ENCODE assay signal across 26 cellular contexts in genomic region chr2:30060562-30060961, GRCh38.
"Had no signal": no experiment of that assay in that cellular context is flagged by ENCODE, and none has a peak within 500 bp of the region (broad histone marks: within the 10 kb centered on the region; RNA-seq: fewer than 3 reads in every experiment).

No MANE protein-coding gene starts in this region.

- H3K4me1 ChIP-seq: neural progenitor cell, parathyroid adenoma, psoas muscle, spleen, suprapubic skin, tibial artery, upper lobe of right lung had no signal

- FAIRE-seq: small intestine had no signal

- H3K4me1 Mint-ChIP-seq: naive B cell; natural killer cell; nephron progenitor cell; neural progenitor cell; stimulated activated effector memory CD8-positive, alpha-beta T cell treated with anti-CD3 and anti-CD28 coated beads, Interleukin-12 subunit alpha, Interleukin-12 subunit beta, amount 100 ng/mL, for 72 hours had no signal

- H3K27ac ChIP-seq: hepatocyte, neural progenitor cell, neutrophil, parathyroid adenoma, psoas muscle, spleen, suprapubic skin, thoracic aorta, tibial artery, upper lobe of right lung had no signal

- H3K36me3 Mint-ChIP-seq: neural progenitor cell; stimulated activated effector memory CD8-positive, alpha-beta T cell treated with anti-CD3 and anti-CD28 coated beads, Interleukin-12 subunit alpha, Interleukin-12 subunit beta, amount 100 ng/mL, for 72 hours had no signal

- H3K36me3 ChIP-seq: neural progenitor cell, neutrophil, spleen, suprapubic skin, thoracic aorta, tibial artery, upper lobe of right lung had no signal

- H3K4me3 Mint-ChIP-seq: naive B cell; natural killer cell; nephron progenitor cell; neural progenitor cell; stimulated activated effector memory CD8-positive, alpha-beta T cell treated with anti-CD3 and anti-CD28 coated beads, Interleukin-12 subunit alpha, Interleukin-12 subunit beta, amount 100 ng/mL, for 72 hours; stimulated activated naive CD8-positive, alpha-beta T cell treated with anti-CD3 and anti-CD28 coated beads, Interleukin-15, Interleukin-2, amounts not matched to agents 100 ng/mL and 50 ng/mL, for 24 hours had no signal

- H3K79me2 ChIP-seq: hepatocyte, parathyroid adenoma had no signal

- H3K9me3 ChIP-seq: neutrophil, upper lobe of right lung had no signal

- H3K9ac ChIP-seq: neural progenitor cell, parathyroid adenoma had no signal

- H3K27me3 ChIP-seq: hepatocyte, neural progenitor cell, neutrophil, tibial artery, upper lobe of right lung had no signal

- ATAC-seq: left lobe of liver; natural killer cell; psoas muscle; sciatic nerve; stimulated activated effector memory CD8-positive, alpha-beta T cell treated with anti-CD3 and anti-CD28 coated beads, Interleukin-12 subunit alpha, Interleukin-12 subunit beta, amount 100 ng/mL, for 72 hours; upper lobe of right lung had no signal

- DNase-seq: head of caudate nucleus; islet precursor cell; mammary epithelial cell; mesenchymal stem cell; naive B cell; natural killer cell; nephron progenitor cell; occipital lobe; psoas muscle; small intestine; spleen; stimulated activated CD4-positive, alpha-beta T cell treated with anti-CD3 and anti-CD28 coated beads, Interleukin-4, amount 100 ng/mL, for 24 hours; stimulated activated naive CD4-positive, alpha-beta T cell; tibial artery; trophoblast cell; upper lobe of right lung had no signal

- H3K4me2 ChIP-seq: hepatocyte, neural progenitor cell had no signal

- H3K27ac Mint-ChIP-seq: naive B cell; natural killer cell; nephron progenitor cell; neural progenitor cell; stimulated activated effector memory CD8-positive, alpha-beta T cell treated with anti-CD3 and anti-CD28 coated beads, Interleukin-12 subunit alpha, Interleukin-12 subunit beta, amount 100 ng/mL, for 72 hours; stimulated activated naive CD8-positive, alpha-beta T cell treated with anti-CD3 and anti-CD28 coated beads, Interleukin-15, Interleukin-2, amounts not matched to agents 100 ng/mL and 50 ng/mL, for 24 hours had no signal

- H3K4me3 ChIP-seq: hepatocyte, neural progenitor cell, psoas muscle, spleen, suprapubic skin, thoracic aorta, tibial artery, upper lobe of right lung had no signal

- H2AFZ ChIP-seq: hepatocyte, neural progenitor cell, parathyroid adenoma had no signal
